Comparison of ENCODE assay signal across 8 cellular contexts in the genomic region with DNA sequence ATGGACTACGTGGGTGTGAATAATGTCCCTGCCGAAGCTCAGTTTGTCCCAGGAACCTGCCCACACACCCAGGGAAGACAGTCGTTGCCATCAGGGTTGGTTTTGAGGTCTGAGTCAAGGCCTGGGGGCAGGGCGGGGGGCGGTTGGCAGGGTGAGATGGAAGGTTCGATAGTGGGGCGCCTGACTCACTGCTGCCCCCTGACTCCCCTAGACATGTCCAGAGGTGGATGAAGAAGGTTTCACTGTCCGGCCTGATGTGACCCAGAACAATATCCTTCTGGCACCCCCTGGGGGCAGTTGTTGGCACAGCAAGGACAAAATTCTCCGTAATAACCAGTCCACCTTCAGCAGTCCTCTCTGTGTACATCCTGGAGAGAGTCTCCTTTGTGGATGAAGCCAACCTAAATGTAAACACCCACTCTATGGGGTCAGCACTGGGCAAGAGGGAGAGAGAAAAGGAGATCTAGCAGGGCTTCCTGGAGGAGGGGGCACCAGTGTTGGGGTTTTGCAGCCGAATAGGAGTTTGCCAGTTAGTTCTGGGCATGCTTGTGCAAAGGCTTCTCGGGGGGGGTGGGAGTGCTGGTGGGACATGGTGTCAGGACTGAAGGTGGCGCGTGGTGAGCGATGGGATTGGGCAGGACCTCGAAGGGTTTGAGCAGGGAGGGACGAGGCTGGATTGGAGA. TPM values are rescaled to one million over a fixed set of nuclear protein-coding genes. Genes with fewer than 3 reads are reported as not detected.
A peak's percentile ranks its signal among the peaks of the same experiment; 100 is the strongest.
DNase-seq lines count a peak whose midpoint lies in the region; ATAC-seq, FAIRE-seq and TF ChIP-seq lines count a peak whose summit lies in the region.

No MANE protein-coding gene starts in this region.

- TF ChIP-seq EP300 in suprapubic skin (IDR thresholded peaks at IDR 0.05) = no peak

- no peak overlapping the region for H3K27ac Mint-ChIP-seq in brain
- no peak overlapping the region for H3K27ac Mint-ChIP-seq in naive thymus-derived CD4-positive, alpha-beta T cell
- no peak overlapping the region for H3K27ac Mint-ChIP-seq in T-helper 2 cell treated with Interferon-gamma antibody and Interleukin-4, amounts not matched to agents 5 μg/mL and 100 μg/mL, for 36 hours

- WGBS in suprapubic skin = 69% methylated on average over 10 of the region's 16 CpGs

- CTCF ChIA-PET in A673 (lab: Charles Lee) = interaction anchor here (0.5 kb wide), 1 partner anchor 9 kb away, joined by 3 read pairs; no protein-coding TSS in a partner anchor
- CTCF ChIA-PET in naive thymus-derived CD4-positive, alpha-beta T cell (lab: Charles Lee) = interaction anchor here (1.2 kb wide), 2 partner anchors 26 to 71 kb away, joined by 4 to 6 read pairs; no protein-coding TSS in a partner anchor

- H3K27me3 ChIP-seq in A673 (replicated peaks; ENCODE audit: insufficient read depth, low read depth, low read length, poor library complexity) = no peaks in the 10 kb centered on the region
- H3K27me3 ChIP-seq in SJCRH30 = no peaks in the 10 kb centered on the region
- no peaks in the 10 kb centered on the region for H3K27me3 ChIP-seq in naive thymus-derived CD4-positive, alpha-beta T cell (ENCODE audit: control insufficient read depth in 2 of 2, insufficient read depth in 2 of 2, low read length in 2 of 2)
- H3K27me3 ChIP-seq in suprapubic skin = peaks cover 31% of the 10 kb centered on the region

- ATAC-seq in naive thymus-derived CD4-positive, alpha-beta T cell = peak; percentile 24

- POLR2A ChIA-PET in A673 (lab: Charles Lee; ENCODE audit: low non-redundant PET) = interaction anchor here (0.6 kb wide), 1 partner anchor 412 kb away, joined by 12 read pairs; no protein-coding TSS in a partner anchor
- POLR2A ChIA-PET in naive thymus-derived CD4-positive, alpha-beta T cell (lab: Charles Lee) = no interaction called here

- H3K9ac ChIP-seq in kidney (ENCODE audit: low read length in 2 of 2) = no peak overlapping the region

- no peaks in the 10 kb centered on the region for H3K36me3 ChIP-seq in A673 (ENCODE audit: insufficient read depth, low read length, poor library complexity, severe bottlenecking)
- no peaks in the 10 kb centered on the region for H3K36me3 ChIP-seq in SJCRH30
- H3K36me3 ChIP-seq in naive thymus-derived CD4-positive, alpha-beta T cell (ENCODE audit: control insufficient read depth in 2 of 3, insufficient read depth in 3 of 3, low read length in 3 of 3) = peaks cover 0 to 72% (median 8%) of the 10 kb centered on the region in 3 experiments
- no peaks in the 10 kb centered on the region for H3K36me3 ChIP-seq in suprapubic skin
- H3K36me3 ChIP-seq in kidney (ENCODE audit: control insufficient read depth in 1 of 2, insufficient read depth in 2 of 2, low read length in 2 of 2) = no peaks in the 10 kb centered on the region

- H3K9me3 Mint-ChIP-seq in brain = no peaks in the 10 kb centered on the region
- no peaks in the 10 kb centered on the region for H3K9me3 Mint-ChIP-seq in naive thymus-derived CD4-positive, alpha-beta T cell
- H3K9me3 Mint-ChIP-seq in T-helper 2 cell treated with Interferon-gamma antibody and Interleukin-4, amounts not matched to agents 5 μg/mL and 100 μg/mL, for 36 hours = no peaks in the 10 kb centered on the region

- H3K4me1 Mint-ChIP-seq in brain = peaks cover 8% of the 10 kb centered on the region
- peaks cover 0 to 18% (median 9%) of the 10 kb centered on the region in 7 donors for H3K4me1 Mint-ChIP-seq in naive thymus-derived CD4-positive, alpha-beta T cell
- H3K4me1 Mint-ChIP-seq in T-helper 2 cell treated with Interferon-gamma antibody and Interleukin-4, amounts not matched to agents 5 μg/mL and 100 μg/mL, for 36 hours (ENCODE audit: low read depth) = peaks cover 8% of the 10 kb centered on the region

- H3K27ac ChIP-seq in A673 (ENCODE audit: low read depth, low read length, poor library complexity, severe bottlenecking) (no peak overlapping the region), SJCRH30 (no peak overlapping the region), suprapubic skin (no peak overlapping the region), kidney (ENCODE audit: low read depth in 2 of 2, low read length in 2 of 2) (no peak overlapping the region)
- no peak overlapping the region for H3K27ac ChIP-seq in naive thymus-derived CD4-positive, alpha-beta T cell (ENCODE audit: low read depth, low read length)

- FAIRE-seq in GM12891 (lab: Jason Lieb, UNC) (peak; percentile 71), kidney (lab: Jason Lieb, UNC) (no peak)

- H3K4me1 ChIP-seq in A673 (ENCODE audit: insufficient read depth, low read length, poor library complexity, severe bottlenecking) (peaks cover 8% of the 10 kb centered on the region), SJCRH30 (no peaks in the 10 kb centered on the region), suprapubic skin (peaks cover 14% of the 10 kb centered on the region), kidney (ENCODE audit: control insufficient read depth in 1 of 2, insufficient read depth in 1 of 2, low read depth in 1 of 2, low read length in 2 of 2) (peaks cover 0 to 4% of the 10 kb centered on the region in 2 donors)
- no peaks in the 10 kb centered on the region for H3K4me1 ChIP-seq in naive thymus-derived CD4-positive, alpha-beta T cell (ENCODE audit: control insufficient read depth in 2 of 2, insufficient read depth in 2 of 2, low read length in 2 of 2)

- DNase-seq in A673 (ENCODE audit: low spot score) (no peak), GM12891 (ENCODE audit: insufficient read length, low spot score) (no peak), SJCRH30 (peak; percentile 58 to 74), suprapubic skin (ENCODE audit: low spot score in 2 of 2) (no peak), kidney (no peak)
- DNase-seq in naive thymus-derived CD4-positive, alpha-beta T cell = peak in 2 of 9 donors; percentile 25 to 38
- no peak for DNase-seq in T-helper 2 cell treated with Interferon-gamma antibody and Interleukin-4, amounts not matched to agents 5 μg/mL and 100 μg/mL, for 36 hours (ENCODE audit: low spot score)

- intact Hi-C loops in A673 (cut with micrococcal nuclease; ENCODE audit: unreplicated experiment) (no loop called here), kidney (cut with DNase I) (no loop called here)
- intact Hi-C loops in naive thymus-derived CD4-positive, alpha-beta T cell (cut with micrococcal nuclease) = loop anchor here in 1 of 2 donors (2.0 kb wide), 1 partner anchor 71 kb away; no protein-coding TSS in a partner anchor

- BruUV-seq in A673 (replicated peaks; lab: Mats Ljungman, UMichigan) = no TSS peak

- H3K4me3 ChIP-seq in A673 (ENCODE audit: low read depth, low read length, poor library complexity, severe bottlenecking) = no peak overlapping the region
- H3K4me3 ChIP-seq in SJCRH30 = no peak overlapping the region
- no peak overlapping the region for H3K4me3 ChIP-seq in naive thymus-derived CD4-positive, alpha-beta T cell (ENCODE audit: low read length)
- no peak overlapping the region for H3K4me3 ChIP-seq in suprapubic skin
- no peak overlapping the region for H3K4me3 ChIP-seq in kidney (ENCODE audit: low read length in 2 of 2)

- peaks cover 8% of the 10 kb centered on the region for H3K27me3 Mint-ChIP-seq in brain
- H3K27me3 Mint-ChIP-seq in naive thymus-derived CD4-positive, alpha-beta T cell = no peaks in the 10 kb centered on the region
- H3K27me3 Mint-ChIP-seq in T-helper 2 cell treated with Interferon-gamma antibody and Interleukin-4, amounts not matched to agents 5 μg/mL and 100 μg/mL, for 36 hours (ENCODE audit: low read depth) = no peaks in the 10 kb centered on the region

- H3K9me3 ChIP-seq in A673 (ENCODE audit: low read depth, low read length, poor library complexity, severe bottlenecking) (no peaks in the 10 kb centered on the region), SJCRH30 (replicated peaks) (no peaks in the 10 kb centered on the region), suprapubic skin (no peaks in the 10 kb centered on the region), kidney (ENCODE audit: control insufficient read depth in 1 of 2, low read length in 2 of 2) (no peaks in the 10 kb centered on the region)
- no peaks in the 10 kb centered on the region for H3K9me3 ChIP-seq in naive thymus-derived CD4-positive, alpha-beta T cell (ENCODE audit: control insufficient read depth in 2 of 3, low read length in 3 of 3)

- no peak for TF ChIP-seq POLR2A in GM12891 (IDR thresholded peaks at IDR 0.05; ENCODE audit: low read depth, low read length)
- no peak for TF ChIP-seq POLR2A in suprapubic skin (IDR thresholded peaks at IDR 0.05)

- no peak overlapping the region for H3K4me3 Mint-ChIP-seq in brain
- H3K4me3 Mint-ChIP-seq in naive thymus-derived CD4-positive, alpha-beta T cell = no peak overlapping the region
- no peak overlapping the region for H3K4me3 Mint-ChIP-seq in T-helper 2 cell treated with Interferon-gamma antibody and Interleukin-4, amounts not matched to agents 5 μg/mL and 100 μg/mL, for 36 hours

- peaks cover 33% of the 10 kb centered on the region for H3K36me3 Mint-ChIP-seq in brain
- H3K36me3 Mint-ChIP-seq in naive thymus-derived CD4-positive, alpha-beta T cell = peaks cover 13 to 35% (median 18%) of the 10 kb centered on the region in 5 donors
- peaks cover 44% of the 10 kb centered on the region for H3K36me3 Mint-ChIP-seq in T-helper 2 cell treated with Interferon-gamma antibody and Interleukin-4, amounts not matched to agents 5 μg/mL and 100 μg/mL, for 36 hours (ENCODE audit: low read depth)

- peak; percentile 61 for TF ChIP-seq CTCF in A673 (conservative IDR thresholded peaks at IDR 0.05; ENCODE audit: low read depth, low read length)
- TF ChIP-seq CTCF in brain (conservative IDR thresholded peaks at IDR 0.05) = peak; percentile 64 to 74
- TF ChIP-seq CTCF in suprapubic skin (IDR thresholded peaks at IDR 0.05) = peak in 1 of 2 donors; percentile 2
- no peak for TF ChIP-seq CTCF in kidney (IDR thresholded peaks at IDR 0.05; ENCODE audit: borderline replicate concordance, extremely low read depth, insufficient read depth)

RNA-seq across cellular contexts. Expression of a gene that starts 19.6 kb away (rescaled TPM):
- total RNA-seq in A673 (2021) (not detected in 2 replicates), suprapubic skin (10 to 100 TPM in 1 of 4 donors, 1 to 10 TPM in 3; 1.4 to 12.1 (median 5.9) TPM), kidney (36.2 TPM)
- not detected for polyA plus RNA-seq in GM12891 (2012; ENCODE audit: low read depth, missing spikeins)
- total RNA-seq in SJCRH30 (2014; rRNA removed; shearing (Covaris generic)) = not detected in 2 replicates
- polyA plus RNA-seq in brain (ENCODE audit: insufficient read depth, low read depth, low replicate concordance) (not detected), kidney (ENCODE audit: insufficient read depth, low read depth, low replicate concordance) (2.0 TPM)
- under 1 TPM in 2 of 5 experiments, not detected in 3; 0.53 to 0.96 TPM for total RNA-seq in naive thymus-derived CD4-positive, alpha-beta T cell
- polyA plus RNA-seq in naive thymus-derived CD4-positive, alpha-beta T cell = 1 to 10 TPM in 1 of 2 donors, under 1 TPM in 1; 0.43 to 1.0 TPM

RNA-seq across cellular contexts. Expression of a gene that starts 24.1 kb away (rescaled TPM):
- total RNA-seq in A673 (2021) (2.1 and 5.0 TPM in 2 replicates), suprapubic skin (10 to 100 TPM; 32.6 to 48.2 (median 35.7) TPM), kidney (5.9 TPM)
- 22.6 TPM for polyA plus RNA-seq in GM12891 (2012; ENCODE audit: low read depth, missing spikeins)
- 2.8 and 3.0 TPM in 2 replicates for total RNA-seq in SJCRH30 (2014; rRNA removed; shearing (Covaris generic))
- polyA plus RNA-seq in brain (ENCODE audit: insufficient read depth, low read depth, low replicate concordance) (18.4 TPM), kidney (ENCODE audit: insufficient read depth, low read depth, low replicate concordance) (0.52 TPM)
- total RNA-seq in naive thymus-derived CD4-positive, alpha-beta T cell = 100 to 1,000 TPM in 2 of 5 experiments, 10 to 100 TPM in 3; 73.2 to 107 (median 87.7) TPM
- polyA plus RNA-seq in naive thymus-derived CD4-positive, alpha-beta T cell = 10 to 100 TPM; 14.7 to 43.4 TPM

RNA-seq across cellular contexts. Expression of a gene that starts 45.9 kb away (rescaled TPM):
- total RNA-seq in A673 (2021) (not detected in 2 replicates), suprapubic skin (not detected), kidney (not detected)
- 3.8 TPM for polyA plus RNA-seq in GM12891 (2012; ENCODE audit: low read depth, missing spikeins)
- not detected in 2 replicates for total RNA-seq in SJCRH30 (2014; rRNA removed; shearing (Covaris generic))
- polyA plus RNA-seq in brain (ENCODE audit: insufficient read depth, low read depth, low replicate concordance) (0.66 TPM), kidney (ENCODE audit: insufficient read depth, low read depth, low replicate concordance) (not detected)
- 10 to 100 TPM in 1 of 5 experiments, 1 to 10 TPM in 4; 5.5 to 11.1 (median 8.2) TPM for total RNA-seq in naive thymus-derived CD4-positive, alpha-beta T cell
- polyA plus RNA-seq in naive thymus-derived CD4-positive, alpha-beta T cell = 1 to 10 TPM; 2.0 to 6.0 TPM

RNA-seq across cellular contexts. Expression of a gene that starts 56.1 kb away (rescaled TPM):
- 79.1 and 87.3 TPM in 2 replicates for total RNA-seq in A673 (2021)
- 56.4 TPM for polyA plus RNA-seq in GM12891 (2012; ENCODE audit: low read depth, missing spikeins)
- 27.3 and 29.6 TPM in 2 replicates for total RNA-seq in SJCRH30 (2014; rRNA removed; shearing (Covaris generic))
- polyA plus RNA-seq in brain (ENCODE audit: insufficient read depth, low read depth, low replicate concordance) = 102 TPM
- total RNA-seq in naive thymus-derived CD4-positive, alpha-beta T cell = 10 to 100 TPM; 28.6 to 73.8 (median 52.5) TPM
- polyA plus RNA-seq in naive thymus-derived CD4-positive, alpha-beta T cell = 10 to 100 TPM; 21.9 to 48.4 TPM
- 10 to 100 TPM; 16.8 to 42.5 (median 26.4) TPM for total RNA-seq in suprapubic skin
- 56.1 TPM for total RNA-seq in kidney
- 25.2 TPM for polyA plus RNA-seq in kidney (ENCODE audit: insufficient read depth, low read depth, low replicate concordance)

Comparison
In these comparisons a context has a peak if more than half of its experiments do, and no peak if none do; other contexts are left out.
1. DNase-seq: peak in SJCRH30 (2 of 2); none in A673 (single experiment), GM12891 (single experiment), suprapubic skin (0 of 2), kidney (single experiment) and T-helper 2 cell treated with Interferon-gamma antibody and Interleukin-4, amounts not matched to agents 5 μg/mL and 100 μg/mL, for 36 hours (single experiment).